In genomic region chr19:15101479-15102082, GRCh38 we compare ENCODE assay signal across 9 cellular contexts. TPM values are rescaled to one million over a fixed set of nuclear protein-coding genes. Genes with fewer than 3 reads are reported as not detected.
A peak's percentile ranks its signal among the peaks of the same experiment; 100 is the strongest.
DNase-seq lines count a peak whose midpoint lies in the region; ATAC-seq, FAIRE-seq and TF ChIP-seq lines count a peak whose summit lies in the region.
"Had no signal": no experiment of that assay in that cellular context is flagged by ENCODE, and none has a peak within 500 bp of the region (broad histone marks: within the 10 kb centered on the region; RNA-seq: fewer than 3 reads in every experiment).

No MANE protein-coding gene starts in this region.

- WGBS in K562 (ENCODE audit: insufficient coverage, low coverage, missing lambda C conversion rate): 4% methylated on average over 3 of the region's 3 CpGs
- 58 to 61% (median 60%) methylated on average over 3 of the region's 3 CpGs for WGBS in stomach, 5 donors

- in situ Hi-C loops in GM13977 (cut with MboI; ENCODE audit: low pct_unique_long_range_greater_than_20kb, low sequenced_read_pairs, unreplicated experiment) (no loop called here), K562 (cut with MboI) (no loop called here)

- peak; percentile 20 to 59; a peak in 2 of 4 replicates for TF ChIP-seq RAD21 in K562 (CRISPR knock-in tag; conservative IDR thresholded peaks at IDR 0.05 in 1 of 2, IDR thresholded peaks at IDR 0.05 in 1 of 2)

- H4K20me1 ChIP-seq in SU-DHL-6 (ENCODE audit: low read depth, low read length): no peaks in the 10 kb centered on the region
- no peaks in the 10 kb centered on the region for H4K20me1 ChIP-seq in K562 (replicated peaks; ENCODE audit: control insufficient read depth, insufficient read depth, low read length)

- no peak overlapping the region for H3K27ac ChIP-seq in A673 (ENCODE audit: low read depth, low read length, poor library complexity, severe bottlenecking)
- H3K27ac ChIP-seq in SU-DHL-6 (ENCODE audit: low read depth, low read length): no peak overlapping the region
- H3K27ac ChIP-seq in K562 (ENCODE audit: extremely low read depth, low read depth, low read length): no peak overlapping the region
- no peak overlapping the region for H3K27ac ChIP-seq in left lung
- H3K27ac ChIP-seq in stomach: no peak overlapping the region
- H3K27ac ChIP-seq: epithelial cell of prostate had no signal

- TF ChIP-seq POLR2A in K562 (conservative IDR thresholded peaks at IDR 0.05) (no peak), stomach (IDR thresholded peaks at IDR 0.05) (no peak)

- BruUV-seq in A673 (replicated peaks; lab: Mats Ljungman, UMichigan): no TSS peak
- BruUV-seq in K562 (replicated peaks; lab: Mats Ljungman, UMichigan): no TSS peak

- no peak overlapping the region for H3K4me2 ChIP-seq in SU-DHL-6 (ENCODE audit: low read depth, low read length, poor library complexity, severe bottlenecking)
- no peak overlapping the region for H3K4me2 ChIP-seq in K562 (ENCODE audit: insufficient read depth, low read length)

- TF ChIP-seq CTCF in A673 (conservative IDR thresholded peaks at IDR 0.05; ENCODE audit: low read depth, low read length) (peak; percentile 75), GM13977 (IDR thresholded peaks at IDR 0.05; ENCODE audit: extremely low read depth, insufficient read depth, missing control alignments) (peak; percentile 63), SU-DHL-6 (IDR thresholded peaks at IDR 0.05; ENCODE audit: insufficient read depth, low read length, poor library complexity, severe bottlenecking) (peak; percentile 52), K562 (IDR thresholded peaks at IDR 0.05 in 2 of 3, conservative IDR thresholded peaks at IDR 0.05 in 1 of 3; ENCODE audit: insufficient read depth in 2 of 3, low read depth in 1 of 3, low read length in 3 of 3) (peak; percentile 59 to 74 (median 71)), left lung (IDR thresholded peaks at IDR 0.05) (peak; percentile 67 to 76), stomach (IDR thresholded peaks at IDR 0.05) (peak in 4 of 7 experiments; percentile 47 to 62 (median 50))

- no peaks in the 10 kb centered on the region for H3K79me2 ChIP-seq in SU-DHL-6 (ENCODE audit: insufficient read depth, low read length)
- no peaks in the 10 kb centered on the region for H3K79me2 ChIP-seq in K562 (ENCODE audit: control insufficient read depth, insufficient read depth, low read length)

- H3K9ac ChIP-seq in SU-DHL-6 (ENCODE audit: low read length) (no peak overlapping the region), K562 (ENCODE audit: insufficient read depth in 1 of 2, low read depth in 2 of 2, low read length in 2 of 2) (no peak overlapping the region)

- POLR2A ChIA-PET in A673 (lab: Charles Lee; ENCODE audit: low non-redundant PET) (no interaction called here), K562 (lab: Yijun Ruan, JAX) (interaction anchor here (1.6 kb wide), 1 partner anchor 12 kb away, joined by 5 read pairs; no protein-coding TSS in a partner anchor)

- H3K4me3 ChIP-seq in A673 (ENCODE audit: low read depth, low read length, poor library complexity, severe bottlenecking): no peak overlapping the region
- no peak overlapping the region for H3K4me3 ChIP-seq in SU-DHL-6 (ENCODE audit: insufficient read depth, low read length, poor library complexity, severe bottlenecking)
- H3K4me3 ChIP-seq in K562: no peak overlapping the region
- H3K4me3 ChIP-seq in left lung: no peak overlapping the region
- no peak overlapping the region for H3K4me3 ChIP-seq in stomach

- H3K9me2 ChIP-seq in SU-DHL-6 (replicated peaks; ENCODE audit: insufficient read depth, low read length): no peaks in the 10 kb centered on the region

- no peaks in the 10 kb centered on the region for H3K4me1 ChIP-seq in A673 (ENCODE audit: insufficient read depth, low read length, poor library complexity, severe bottlenecking)
- no peaks in the 10 kb centered on the region for H3K4me1 ChIP-seq in K562 (replicated peaks in 1 of 2; ENCODE audit: control insufficient read depth in 2 of 2, insufficient read depth in 2 of 2, low read length in 2 of 2)
- no peaks in the 10 kb centered on the region for H3K4me1 ChIP-seq in left lung
- H3K4me1 ChIP-seq in stomach: peaks cover 0 to 3% (median under 1%) of the 10 kb centered on the region in 4 donors

- H3K36me3 ChIP-seq in A673 (ENCODE audit: insufficient read depth, low read length, poor library complexity, severe bottlenecking) (no peaks in the 10 kb centered on the region), SU-DHL-6 (ENCODE audit: low read length) (no peaks in the 10 kb centered on the region), K562 (ENCODE audit: control insufficient read depth, insufficient read depth, low read length) (no peaks in the 10 kb centered on the region), left lung (no peaks in the 10 kb centered on the region), stomach (no peaks in the 10 kb centered on the region)

- no peaks in the 10 kb centered on the region for H3F3A ChIP-seq in SU-DHL-6 (ENCODE audit: insufficient read depth)

- intact Hi-C loops in A673 (cut with micrococcal nuclease; ENCODE audit: unreplicated experiment): no loop called here
- intact Hi-C loops in K562 (cut with micrococcal nuclease): loop anchor here (1.0 kb wide), 1 partner anchor 49 kb away; no protein-coding TSS in a partner anchor
- intact Hi-C loops in left lung (cut with DNase I): loop anchor here in 1 of 2 donors (5.0 kb wide), 1 partner anchor 51 kb away; no protein-coding TSS in a partner anchor
- intact Hi-C loops in stomach (cut with DNase I; ENCODE audit: low total_unique reads): no loop called here

- no peaks in the 10 kb centered on the region for H3K27me3 ChIP-seq in A673 (replicated peaks; ENCODE audit: insufficient read depth, low read depth, low read length, poor library complexity)
- H3K27me3 ChIP-seq in SU-DHL-6 (ENCODE audit: low read length): no peaks in the 10 kb centered on the region
- peaks cover 0 to 16% of the 10 kb centered on the region in 2 experiments; a peak in 3 of 5 replicates for H3K27me3 ChIP-seq in K562 (ENCODE audit: control insufficient read depth in 2 of 2, insufficient read depth in 2 of 2, low read length in 2 of 2)
- peaks cover 0 to 9% of the 10 kb centered on the region in 2 donors for H3K27me3 ChIP-seq in left lung
- H3K27me3 ChIP-seq in stomach: peaks cover 0 to 11% (median 0%) of the 10 kb centered on the region in 3 donors

- H3K9me3 ChIP-seq in A673 (ENCODE audit: low read depth, low read length, poor library complexity, severe bottlenecking): peaks cover 12% of the 10 kb centered on the region
- no peaks in the 10 kb centered on the region for H3K9me3 ChIP-seq in SU-DHL-6 (ENCODE audit: insufficient read depth, low read length)
- H3K9me3 ChIP-seq in K562 (replicated peaks; ENCODE audit: control insufficient read depth, insufficient read depth, low read depth, low read length): peaks cover 3% of the 10 kb centered on the region
- peaks cover 0 to 14% of the 10 kb centered on the region in 2 donors for H3K9me3 ChIP-seq in left lung
- peaks cover 5 to 27% (median 20%) of the 10 kb centered on the region in 4 donors for H3K9me3 ChIP-seq in stomach

- DNase-seq in A673 (ENCODE audit: low spot score): peak; percentile 61
- peak; percentile 59 for DNase-seq in GM13977 (ENCODE audit: low spot score)
- peak; percentile 42 to 61 (median 56) for DNase-seq in K562 (ENCODE audit: extremely low read depth in 1 of 4, low spot score in 3 of 4)
- no peak for DNase-seq in left lung
- peak; percentile 52 for DNase-seq in stomach
- DNase-seq in NCI-H187 treated with DMSO at 0.1 percent for 48 hours (lab: John Stamatoyannopoulos, UW): no peak

- no peaks in the 10 kb centered on the region for H3K9me1 ChIP-seq in K562 (ENCODE audit: control insufficient read depth, insufficient read depth, low read length)

- CTCF ChIA-PET in A673 (lab: Charles Lee): interaction anchor here (0.5 to 1.5 kb wide), 11 partner anchors 8 to 150 kb away, joined by 3 to 30 read pairs (median 4); no protein-coding TSS in a partner anchor
- CTCF ChIA-PET in K562 (lab: Yijun Ruan, JAX; ENCODE audit: low intra/inter-chr PET ratio): interaction anchor here (0.6 to 1.8 kb wide), 2 partner anchors 49 to 455 kb away, joined by 3 to 7 read pairs; no protein-coding TSS in a partner anchor

- peak; percentile 70 for ATAC-seq in K562
- peak; percentile 82 for ATAC-seq in left lung
- no peak for ATAC-seq in HG02588 (IDR thresholded peaks at IDR 0.05; ENCODE audit: unreplicated experiment)

- FAIRE-seq in K562 (lab: Jason Lieb, UNC): peak; percentile 72

- H2AFZ ChIP-seq in SU-DHL-6 (ENCODE audit: low read depth, low read length, severe bottlenecking) (no peak overlapping the region), K562 (ENCODE audit: low read depth, low read length) (no peak overlapping the region)

- no peak for TF ChIP-seq EP300 in K562 (IDR thresholded peaks at IDR 0.05; ENCODE audit: low read length)
- TF ChIP-seq EP300 in stomach (IDR thresholded peaks at IDR 0.05): no peak

RNA-seq across cellular contexts. Expression of gene SYDE1, which starts 5.6 kb away (rescaled TPM):
- 30.1 and 32.3 TPM in 2 replicates for total RNA-seq in A673 (2021)
- total RNA-seq in K562 (2011; cell fraction: chromatin; rRNA removed; ENCODE audit: low replicate concordance): not detected in 2 replicates
- total RNA-seq in K562 (2011; cell fraction: nucleolus; rRNA removed): not detected in 2 replicates
- total RNA-seq in K562 (2011; cell fraction: nucleoplasm; rRNA removed): not detected in 2 replicates
- not detected in 2 replicates for total RNA-seq in K562 (2014; rRNA removed)
- not detected in 2 replicates for total RNA-seq in K562 (2014; rRNA removed; fragmentation: Illumina TruSeq; extraction: Trizol)
- total RNA-seq in K562 (2015; rRNA removed; fragmentation: Illumina TruSeq; extraction: Trizol): not detected in 2 replicates
- total RNA-seq in K562 (2021): 0.04 and 0.07 TPM in 2 replicates
- not detected in 2 replicates for polyA plus RNA-seq in K562 (2011; rRNA removed)
- polyA plus RNA-seq in K562 (2011; cell fraction: cytosol; rRNA removed): not detected in 2 replicates
- polyA plus RNA-seq in K562 (2011; cell fraction: nucleus; rRNA removed): not detected in 2 replicates
- not detected in 2 replicates for polyA plus RNA-seq in K562 (2012)
- not detected in 2 replicates for polyA plus RNA-seq in K562 (2014; fragmentation: Illumina TruSeq; extraction: Trizol)
- not detected for polyA plus RNA-seq in K562 (2014; fragmentation: Nextera tagmentation; extraction: Ambion mirVana)
- 0.03 TPM in 1 of 2 replicates, not detected in the other for polyA plus RNA-seq in K562 (2014; rRNA removed)
- polyA minus RNA-seq in K562 (2011; rRNA and poly(A)+ RNA removed): not detected in 2 replicates
- 0.36 TPM in 1 of 2 replicates, not detected in the other for polyA minus RNA-seq in K562 (2011; cell fraction: cytosol; rRNA and poly(A)+ RNA removed)
- not detected in 2 replicates for polyA minus RNA-seq in K562 (2011; cell fraction: nucleus; rRNA and poly(A)+ RNA removed)
- total RNA-seq in left lung: 10 to 100 TPM; 17.5 to 22.9 TPM
- 10 to 100 TPM in 2 of 5 donors, 1 to 10 TPM in 3; 2.0 to 19.6 (median 9.9) TPM for total RNA-seq in stomach
- 10 to 100 TPM in 1 of 3 donors, 1 to 10 TPM in 2; 5.5 to 13.5 (median 7.6) TPM for polyA plus RNA-seq in stomach

RNA-seq across cellular contexts. Expression of gene OR1I1, which starts 19.6 kb away (rescaled TPM):
- total RNA-seq in A673 (2021) (not detected in 2 replicates), K562 (2014; rRNA removed) (not detected in 2 replicates), K562 (2014; rRNA removed; fragmentation: Illumina TruSeq; extraction: Trizol) (not detected in 2 replicates), K562 (2015; rRNA removed; fragmentation: Illumina TruSeq; extraction: Trizol) (not detected in 2 replicates), K562 (2021) (not detected in 2 replicates), left lung (not detected), stomach (not detected)
- not detected in 2 replicates for total RNA-seq in K562 (2011; cell fraction: chromatin; rRNA removed; ENCODE audit: low replicate concordance)
- not detected in 2 replicates for total RNA-seq in K562 (2011; cell fraction: nucleolus; rRNA removed)
- total RNA-seq in K562 (2011; cell fraction: nucleoplasm; rRNA removed): not detected in 2 replicates
- polyA plus RNA-seq in K562 (2011; rRNA removed) (not detected in 2 replicates), K562 (2014; fragmentation: Illumina TruSeq; extraction: Trizol) (not detected in 2 replicates), K562 (2014; fragmentation: Nextera tagmentation; extraction: Ambion mirVana) (not detected), K562 (2014; rRNA removed) (not detected in 2 replicates), stomach (not detected)
- not detected in 2 replicates for polyA plus RNA-seq in K562 (2011; cell fraction: cytosol; rRNA removed)
- polyA plus RNA-seq in K562 (2011; cell fraction: nucleus; rRNA removed): not detected in 2 replicates
- polyA plus RNA-seq in K562 (2012): 0.01 TPM in 1 of 2 replicates, not detected in the other
- polyA minus RNA-seq in K562 (2011; rRNA and poly(A)+ RNA removed): not detected in 2 replicates
- not detected in 2 replicates for polyA minus RNA-seq in K562 (2011; cell fraction: cytosol; rRNA and poly(A)+ RNA removed)
- polyA minus RNA-seq in K562 (2011; cell fraction: nucleus; rRNA and poly(A)+ RNA removed): not detected in 2 replicates

RNA-seq across cellular contexts. Expression of gene CASP14, which starts 52.3 kb away (rescaled TPM):
- total RNA-seq in A673 (2021): not detected in 2 replicates
- not detected in 2 replicates for total RNA-seq in K562 (2011; cell fraction: chromatin; rRNA removed; ENCODE audit: low replicate concordance)
- not detected in 2 replicates for total RNA-seq in K562 (2011; cell fraction: nucleolus; rRNA removed)
- total RNA-seq in K562 (2011; cell fraction: nucleoplasm; rRNA removed): not detected in 2 replicates
- total RNA-seq in K562 (2014; rRNA removed): not detected in 2 replicates
- not detected in 2 replicates for total RNA-seq in K562 (2014; rRNA removed; fragmentation: Illumina TruSeq; extraction: Trizol)
- not detected in 2 replicates for total RNA-seq in K562 (2015; rRNA removed; fragmentation: Illumina TruSeq; extraction: Trizol)
- total RNA-seq in K562 (2021): not detected in 2 replicates
- not detected in 2 replicates for polyA plus RNA-seq in K562 (2011; rRNA removed)
- polyA plus RNA-seq in K562 (2011; cell fraction: cytosol; rRNA removed): not detected in 2 replicates
- polyA plus RNA-seq in K562 (2011; cell fraction: nucleus; rRNA removed): not detected in 2 replicates
- 0.17 TPM in 1 of 2 replicates, not detected in the other for polyA plus RNA-seq in K562 (2012)
- polyA plus RNA-seq in K562 (2014; fragmentation: Illumina TruSeq; extraction: Trizol): not detected in 2 replicates
- not detected for polyA plus RNA-seq in K562 (2014; fragmentation: Nextera tagmentation; extraction: Ambion mirVana)
- polyA plus RNA-seq in K562 (2014; rRNA removed): not detected in 2 replicates
- not detected in 2 replicates for polyA minus RNA-seq in K562 (2011; rRNA and poly(A)+ RNA removed)
- not detected in 2 replicates for polyA minus RNA-seq in K562 (2011; cell fraction: cytosol; rRNA and poly(A)+ RNA removed)
- polyA minus RNA-seq in K562 (2011; cell fraction: nucleus; rRNA and poly(A)+ RNA removed): not detected in 2 replicates
- total RNA-seq in left lung: not detected
- total RNA-seq in stomach: not detected
- polyA plus RNA-seq in stomach: not detected

Comparison
In these comparisons a context has a peak if more than half of its experiments do, and no peak if none do; other contexts are left out.
1. DNase-seq: peak in A673 (single experiment), GM13977 (single experiment), K562 (4 of 4) and stomach (single experiment); none in left lung (0 of 2) and NCI-H187 treated with DMSO at 0.1 percent for 48 hours (single experiment).
2. Peak in every context shown above with its lines, with median percentiles within 50 percentile points of each other: CTCF ChIP-seq.